ENCODE assay signal across 15 cellular contexts in the genomic region with DNA sequence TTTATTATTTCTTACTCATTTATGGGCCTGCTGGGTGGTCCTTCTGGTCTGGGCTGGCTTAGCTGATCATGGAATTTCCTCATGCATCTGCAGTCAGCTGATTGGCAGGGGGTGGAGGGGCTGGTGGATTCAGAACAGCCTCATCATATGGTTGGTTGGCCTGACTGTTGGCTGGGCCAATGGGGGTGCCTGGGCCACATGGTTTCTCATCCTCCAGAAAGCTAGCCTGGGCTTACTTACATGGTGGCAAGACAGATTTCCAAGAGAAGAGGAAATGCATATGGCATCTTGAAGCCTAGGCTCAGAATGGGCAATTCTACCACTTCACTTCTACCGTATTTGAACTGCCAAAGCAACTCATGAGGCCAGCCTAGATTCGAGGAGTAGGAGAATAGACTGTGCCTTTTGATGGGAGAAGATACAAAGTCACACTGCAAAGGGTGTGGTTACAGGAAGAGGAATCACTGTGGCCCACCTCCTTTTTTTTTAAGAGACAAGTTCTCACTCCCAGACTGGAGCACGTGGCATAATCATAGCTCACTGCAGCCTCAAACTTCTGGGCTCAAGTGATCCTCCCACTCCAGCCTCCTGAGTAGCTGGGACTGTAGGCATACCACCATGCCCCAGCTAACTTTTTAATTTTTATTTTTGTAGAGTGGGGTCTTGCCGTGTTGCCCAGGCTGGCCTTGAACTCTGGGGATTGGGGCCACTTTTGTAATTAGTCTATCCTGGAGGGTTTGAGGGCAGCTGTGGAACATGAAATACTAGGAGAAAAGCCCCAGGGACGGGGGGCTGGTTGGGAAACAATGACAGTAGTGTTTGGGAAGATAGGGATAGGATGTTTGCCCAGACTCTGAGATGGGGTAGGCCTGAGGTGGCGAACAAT. TPM values are rescaled to one million over a fixed set of nuclear protein-coding genes. Genes with fewer than 3 reads are reported as not detected.
DNase-seq lines count a peak whose midpoint lies in the region; ATAC-seq, FAIRE-seq and TF ChIP-seq lines count a peak whose summit lies in the region.
"Had no signal": no experiment of that assay in that cellular context is flagged by ENCODE, and none has a peak within 500 bp of the region (broad histone marks: within the 10 kb centered on the region; RNA-seq: fewer than 3 reads in every experiment).

No MANE protein-coding gene starts in this region.

- H3K27ac ChIP-seq in HepG2 (ENCODE audit: extremely low read length, insufficient read depth, low read length) = no peak overlapping the region
- no peak overlapping the region for H3K27ac ChIP-seq in right lobe of liver
- peak overlapping the region; percentile 82 for H3K27ac ChIP-seq in brain microvascular endothelial cell
- no peak overlapping the region for H3K27ac ChIP-seq in osteoblast (ENCODE audit: low read depth, low read length)

- intact Hi-C loops in HepG2 (cut with micrococcal nuclease; ENCODE audit: unreplicated experiment) (no loop called here), right lobe of liver (cut with DNase I) (no loop called here)

- H3K4me1 Mint-ChIP-seq in type B pancreatic cell (ENCODE audit: unreplicated experiment) = peaks cover 44% of the 10 kb centered on the region

- DNase-seq in HepG2 (ENCODE audit: low spot score) (peak; percentile 29), right lobe of liver (no peak), brain microvascular endothelial cell (no peak), osteoblast (ENCODE audit: insufficient read length, low spot score, missing footprints) (no peak), NCI-H748 (lab: John Stamatoyannopoulos, UW; ENCODE audit: unreplicated experiment) (no peak), type B pancreatic cell (ENCODE audit: extremely low spot score, unreplicated experiment) (no peak), hepatic stellate cell (ENCODE audit: low spot score) (no peak)
- no peak for DNase-seq in stimulated activated CD4-positive, alpha-beta T cell treated with anti-CD3 and anti-CD28 coated beads, Interleukin-4, amount 100 ng/mL, for 4 hours
- DNase-seq: activated T-cell treated with anti-CD3 and anti-CD28 coated beads, Interleukin-2, amount 50 U/mL, for 24 hours; DND-41; SHP77 treated with DMSO at 0.1 percent for 48 hours had no signal

- H3K79me2 ChIP-seq in HepG2 (ENCODE audit: insufficient read depth, low read length) (no peaks in the 10 kb centered on the region), osteoblast (ENCODE audit: insufficient read depth, low read length) (no peaks in the 10 kb centered on the region)

- H2AFZ ChIP-seq in HepG2 (ENCODE audit: low read length) (no peak overlapping the region), osteoblast (ENCODE audit: low read length) (peak overlapping the region; percentile 56)

- H3K27me3 ChIP-seq in HepG2 (ENCODE audit: control insufficient read depth in 1 of 2, insufficient read depth in 2 of 2, low read length in 2 of 2) (peaks cover 0 to 30% of the 10 kb centered on the region in 2 experiments; a peak in 3 of 5 replicates), right lobe of liver (no peaks in the 10 kb centered on the region), brain microvascular endothelial cell (replicated peaks) (no peaks in the 10 kb centered on the region), osteoblast (ENCODE audit: insufficient read depth, low read length) (no peaks in the 10 kb centered on the region)

- no peak for TF ChIP-seq POLR2A in HepG2 (IDR thresholded peaks at IDR 0.05; ENCODE audit: insufficient read depth in 1 of 2, low read depth in 2 of 2, low read length in 2 of 2)
- no peak for TF ChIP-seq POLR2A in right lobe of liver (IDR thresholded peaks at IDR 0.05)

- in situ Hi-C loops in HepG2 (cut with HindIII; ENCODE audit: extremely low pct_ligation_motif_present, low pct_unique_long_range_greater_than_20kb) (loop anchor here (5.0 kb wide), 1 partner anchor 41 kb away; no protein-coding TSS in a partner anchor), brain microvascular endothelial cell (cut with HindIII; ENCODE audit: low pct_ligation_motif_present, low sequenced_read_pairs) (no loop called here)

- POLR2A ChIA-PET in HepG2 (lab: Yijun Ruan, JAX) = no interaction called here

- no peaks in the 10 kb centered on the region for H3K27me3 Mint-ChIP-seq in type B pancreatic cell
- H3K27me3 Mint-ChIP-seq: activated T-cell treated with anti-CD3 and anti-CD28 coated beads, Interleukin-2, amount 50 U/mL, for 24 hours had no signal

- H4K20me1 ChIP-seq in HepG2 (ENCODE audit: insufficient read depth, low read length) (no peaks in the 10 kb centered on the region), osteoblast (ENCODE audit: insufficient read depth, low read length) (no peaks in the 10 kb centered on the region)

- WGBS in HepG2 (ENCODE audit: low lambda C conversion rate) = 17% methylated on average over 6 of the region's 6 CpGs
- WGBS in right lobe of liver (ENCODE audit: insufficient coverage, low coverage, low lambda C conversion rate, missing lambda C conversion rate) = 55% methylated on average over 6 of the region's 6 CpGs

- H3K9me3 Mint-ChIP-seq in type B pancreatic cell = peaks cover 5% of the 10 kb centered on the region
- H3K9me3 Mint-ChIP-seq: activated T-cell treated with anti-CD3 and anti-CD28 coated beads, Interleukin-2, amount 50 U/mL, for 24 hours had no signal

- CTCF ChIA-PET in HepG2 (lab: Yijun Ruan, JAX; ENCODE audit: low intra/inter-chr PET ratio, low total read pairs) = no interaction called here

- H3K27ac Mint-ChIP-seq in type B pancreatic cell = no peak overlapping the region
- H3K27ac Mint-ChIP-seq: activated T-cell treated with anti-CD3 and anti-CD28 coated beads, Interleukin-2, amount 50 U/mL, for 24 hours had no signal

- H3K36me3 ChIP-seq in HepG2 (replicated peaks in 1 of 2; ENCODE audit: control insufficient read depth in 1 of 2, insufficient read depth in 2 of 2, low read length in 2 of 2) = no peaks in the 10 kb centered on the region
- no peaks in the 10 kb centered on the region for H3K36me3 ChIP-seq in right lobe of liver
- H3K36me3 ChIP-seq in brain microvascular endothelial cell (replicated peaks) = no peaks in the 10 kb centered on the region
- no peaks in the 10 kb centered on the region for H3K36me3 ChIP-seq in osteoblast (ENCODE audit: insufficient read depth, low read length)

- H3K4me2 ChIP-seq in HepG2 (ENCODE audit: low read depth, low read length) (peak overlapping the region; percentile 23; the same call in 1 of the 2 replicates), osteoblast (ENCODE audit: insufficient read depth, low read length) (no peak overlapping the region)

- peaks cover 23% of the 10 kb centered on the region for H3K4me1 ChIP-seq in HepG2 (ENCODE audit: insufficient read depth, low read length)
- no peaks in the 10 kb centered on the region for H3K4me1 ChIP-seq in right lobe of liver
- peaks cover 46% of the 10 kb centered on the region for H3K4me1 ChIP-seq in osteoblast (ENCODE audit: insufficient read depth, low read length)

- no peak overlapping the region for H3K4me3 Mint-ChIP-seq in type B pancreatic cell
- H3K4me3 Mint-ChIP-seq: activated T-cell treated with anti-CD3 and anti-CD28 coated beads, Interleukin-2, amount 50 U/mL, for 24 hours had no signal

- no peak for TF ChIP-seq RAD21 in HepG2 (CRISPR knock-in tag; IDR thresholded peaks at IDR 0.05)

- no peak; the same call in 1 of the 3 replicates for ATAC-seq in HepG2
- ATAC-seq in right lobe of liver = no peak
- ATAC-seq: activated CD4-positive, CD25-positive, alpha-beta regulatory T cell treated with anti-CD3 and anti-CD28 coated beads, Interleukin-2, amount 50 U/mL, for 24 hours; GM12878 had no signal

- no peak for FAIRE-seq in HepG2 (lab: Jason Lieb, UNC)
- FAIRE-seq: GM12878, GM19239, H54 had no signal

- H3K4me3 ChIP-seq in HepG2 (replicated peaks in 1 of 3; ENCODE audit: insufficient read depth in 1 of 3, low read depth in 2 of 3, low read length in 3 of 3) (no peak overlapping the region), right lobe of liver (no peak overlapping the region), brain microvascular endothelial cell (ENCODE audit: low read depth, low read length) (no peak overlapping the region), osteoblast (ENCODE audit: insufficient read depth, low read length) (no peak overlapping the region)
- H3K4me3 ChIP-seq: GM12878 had no signal

- H3K9me3 ChIP-seq in HepG2 (ENCODE audit: low read length) (no peaks in the 10 kb centered on the region), right lobe of liver (no peaks in the 10 kb centered on the region), osteoblast (ENCODE audit: low read depth, low read length) (no peaks in the 10 kb centered on the region)

- BruUV-seq in HepG2 (replicated peaks; lab: Mats Ljungman, UMichigan) = no TSS peak

- TF ChIP-seq CTCF in HepG2 (CRISPR knock-in tag; IDR thresholded peaks at IDR 0.05) = no peak
- no peak for TF ChIP-seq CTCF in right lobe of liver (IDR thresholded peaks at IDR 0.05)
- TF ChIP-seq CTCF in brain microvascular endothelial cell (IDR thresholded peaks at IDR 0.05; ENCODE audit: low read depth, low read length, missing control alignments) = no peak
- TF ChIP-seq CTCF in osteoblast (IDR thresholded peaks at IDR 0.05; ENCODE audit: extremely low read depth, low read depth, low read length) = no peak
- no peak for TF ChIP-seq CTCF in type B pancreatic cell (conservative IDR thresholded peaks at IDR 0.05)

- no peaks in the 10 kb centered on the region for H3K36me3 Mint-ChIP-seq in type B pancreatic cell

- H3K9ac ChIP-seq in HepG2 (ENCODE audit: insufficient read depth, low read depth, low read length) = no peak overlapping the region

- TF ChIP-seq EP300 in HepG2 (IDR thresholded peaks at IDR 0.05; ENCODE audit: low read depth in 2 of 2, low read length in 2 of 2) = no peak
- TF ChIP-seq EP300 in HepG2 (CRISPR knock-in tag; IDR thresholded peaks at IDR 0.05; ENCODE audit: borderline replicate concordance) = no peak

RNA-seq across cellular contexts. Expression of gene RNF24, which starts 47.6 kb away (rescaled TPM):
- total RNA-seq in HepG2 (2016; rRNA removed; fragmentation: Illumina TruSeq; extraction: Trizol) = 2.4 and 2.9 TPM in 2 replicates
- total RNA-seq in HepG2 (2016; cell fraction: cytosol; rRNA removed; fragmentation: Illumina TruSeq; extraction: Trizol; ENCODE audit: low read depth) = 1.3 and 1.6 TPM in 2 replicates
- total RNA-seq in HepG2 (2016; cell fraction: insoluble cytoplasmic fraction; rRNA removed; fragmentation: Illumina TruSeq; extraction: Trizol) = 2.4 and 2.9 TPM in 2 replicates
- 2.8 and 3.3 TPM in 2 replicates for total RNA-seq in HepG2 (2016; cell fraction: membrane; rRNA removed; fragmentation: Illumina TruSeq; extraction: Trizol)
- total RNA-seq in HepG2 (2016; cell fraction: nucleus; rRNA removed; fragmentation: Illumina TruSeq; extraction: Trizol) = 3.7 and 4.2 TPM in 2 replicates
- 10.4 TPM in 2 replicates for polyA plus RNA-seq in HepG2 (2011; rRNA removed)
- polyA plus RNA-seq in HepG2 (2011; cell fraction: cytosol; rRNA removed) = 8.1 and 10.3 TPM in 2 replicates
- 10.7 and 11.5 TPM in 2 replicates for polyA plus RNA-seq in HepG2 (2011; cell fraction: nucleus; rRNA removed)
- 9.7 and 9.9 TPM in 2 replicates for polyA plus RNA-seq in HepG2 (2012)
- 2.5 and 3.5 TPM in 2 replicates for polyA plus RNA-seq in HepG2 (2016; cell fraction: cytosol; fragmentation: Illumina TruSeq; extraction: Trizol; ENCODE audit: low read depth)
- polyA plus RNA-seq in HepG2 (2016; cell fraction: insoluble cytoplasmic fraction; fragmentation: Illumina TruSeq; extraction: Trizol; ENCODE audit: low read depth) = 3.0 and 3.3 TPM in 2 replicates
- 3.9 and 4.1 TPM in 2 replicates for polyA plus RNA-seq in HepG2 (2016; cell fraction: membrane; fragmentation: Illumina TruSeq; extraction: Trizol; ENCODE audit: low read depth)
- polyA plus RNA-seq in HepG2 (2016; cell fraction: nucleus; fragmentation: Illumina TruSeq; extraction: Trizol; ENCODE audit: insufficient read depth, low read depth) = 5.8 and 6.3 TPM in 2 replicates
- 12.7 and 15.9 TPM in 2 replicates for polyA minus RNA-seq in HepG2 (2011; rRNA and poly(A)+ RNA removed; ENCODE audit: low replicate concordance)
- 9.9 and 12.7 TPM in 2 replicates for polyA minus RNA-seq in HepG2 (2011; cell fraction: cytosol; rRNA and poly(A)+ RNA removed)
- 7.1 and 8.6 TPM in 2 replicates for polyA minus RNA-seq in HepG2 (2011; cell fraction: nucleus; rRNA and poly(A)+ RNA removed)
- 1 to 10 TPM; 1.1 to 8.7 (median 2.2) TPM for total RNA-seq in right lobe of liver
- total RNA-seq in osteoblast = 22.4 and 25.6 TPM in 2 replicates
- 17.2 and 23.6 TPM in 2 replicates for total RNA-seq in type B pancreatic cell (ENCODE audit: low replicate concordance)
